In the genomic region with DNA sequence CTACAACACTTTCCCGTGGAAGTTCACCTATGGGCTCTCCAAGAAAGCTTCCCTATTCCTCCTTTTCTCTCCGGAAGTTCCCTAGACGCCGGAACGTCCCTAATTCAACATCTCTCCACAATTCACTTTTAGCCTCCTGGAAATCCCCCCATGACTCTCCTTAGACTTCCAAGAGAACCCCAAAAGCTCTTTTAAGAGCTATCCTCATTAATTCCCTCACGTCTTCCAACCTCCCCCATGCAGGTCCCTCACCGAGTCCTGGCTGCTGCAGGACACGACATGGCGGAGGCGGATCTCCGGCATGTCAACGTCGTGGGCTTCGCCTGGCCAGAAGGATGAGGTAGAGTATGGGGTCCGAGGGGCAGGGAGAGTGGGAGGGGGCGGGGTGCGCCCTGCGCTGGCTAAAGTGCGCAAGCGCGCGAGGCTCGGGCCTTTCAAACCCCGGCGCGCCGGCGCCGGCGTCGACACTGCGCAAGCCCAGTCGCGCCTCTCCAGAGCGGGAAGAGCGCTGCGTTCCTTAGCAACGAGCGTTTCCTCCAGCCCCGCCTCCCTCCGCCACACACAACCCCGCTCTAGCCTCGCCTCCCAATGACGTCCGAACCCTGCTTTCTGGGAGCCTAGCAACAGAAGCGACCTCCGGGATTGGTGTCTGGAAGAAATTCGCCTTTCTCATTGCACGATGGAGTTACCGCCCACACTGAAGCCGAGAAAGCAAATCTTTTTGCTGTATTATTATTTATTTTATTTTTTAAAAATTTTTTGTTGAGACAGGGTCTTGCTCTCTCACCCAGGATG, we compare ENCODE assay signal across 8 cellular contexts. TPM values are rescaled to one million over a fixed set of nuclear protein-coding genes. Genes with fewer than 3 reads are reported as not detected.
DNase-seq lines count a peak whose midpoint lies in the region; ATAC-seq and TF ChIP-seq lines count a peak whose summit lies in the region.

A gene (plus strand): TSS at position 646 of the 795 bp plus-strand sequence. CDS start 1,391 bp downstream, outside the sequence.
A gene with protein sequence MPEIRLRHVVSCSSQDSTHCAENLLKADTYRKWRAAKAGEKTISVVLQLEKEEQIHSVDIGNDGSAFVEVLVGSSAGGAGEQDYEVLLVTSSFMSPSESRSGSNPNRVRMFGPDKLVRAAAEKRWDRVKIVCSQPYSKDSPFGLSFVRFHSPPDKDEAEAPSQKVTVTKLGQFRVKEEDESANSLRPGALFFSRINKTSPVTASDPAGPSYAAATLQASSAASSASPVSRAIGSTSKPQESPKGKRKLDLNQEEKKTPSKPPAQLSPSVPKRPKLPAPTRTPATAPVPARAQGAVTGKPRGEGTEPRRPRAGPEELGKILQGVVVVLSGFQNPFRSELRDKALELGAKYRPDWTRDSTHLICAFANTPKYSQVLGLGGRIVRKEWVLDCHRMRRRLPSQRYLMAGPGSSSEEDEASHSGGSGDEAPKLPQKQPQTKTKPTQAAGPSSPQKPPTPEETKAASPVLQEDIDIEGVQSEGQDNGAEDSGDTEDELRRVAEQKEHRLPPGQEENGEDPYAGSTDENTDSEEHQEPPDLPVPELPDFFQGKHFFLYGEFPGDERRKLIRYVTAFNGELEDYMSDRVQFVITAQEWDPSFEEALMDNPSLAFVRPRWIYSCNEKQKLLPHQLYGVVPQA (minus strand): TSS at position 372 of the 795 bp plus-strand sequence. CDS start 69 bp downstream, at position 303.

- peaks cover 34% of the 10 kb centered on the region for H3K4me1 Mint-ChIP-seq in T-helper 1 cell treated with Interleukin-12 subunit alpha and Interleukin-12 subunit beta and Interleukin-4 antibody, amounts not matched to agents 30 μg/mL and 1 μg/mL, for 36 hours (ENCODE audit: low read depth)

- H3K27ac Mint-ChIP-seq in T-helper 1 cell treated with Interleukin-12 subunit alpha and Interleukin-12 subunit beta and Interleukin-4 antibody, amounts not matched to agents 30 μg/mL and 1 μg/mL, for 36 hours = peak within 1 kb of the TSS; percentile 95

- peak within 1 kb of the TSS; percentile 95 for H3K4me3 Mint-ChIP-seq in T-helper 1 cell treated with Interleukin-12 subunit alpha and Interleukin-12 subunit beta and Interleukin-4 antibody, amounts not matched to agents 30 μg/mL and 1 μg/mL, for 36 hours

- peaks cover 6% of the 10 kb centered on the region for H3K27me3 Mint-ChIP-seq in T-helper 1 cell treated with Interleukin-12 subunit alpha and Interleukin-12 subunit beta and Interleukin-4 antibody, amounts not matched to agents 30 μg/mL and 1 μg/mL, for 36 hours (ENCODE audit: low read depth)

- no peak for TF ChIP-seq CTCF in GM13976 (IDR thresholded peaks at IDR 0.05; ENCODE audit: borderline replicate concordance, control extremely low read depth, extremely low read depth, insufficient read depth, missing control alignments)
- no peak for TF ChIP-seq CTCF in prostate gland (IDR thresholded peaks at IDR 0.05)

- no peaks in the 10 kb centered on the region for H3K27me3 ChIP-seq in prostate gland (replicated peaks; ENCODE audit: insufficient read depth)

- peak within 1 kb of the TSS; percentile 75 to 77 for H3K27ac ChIP-seq in prostate gland
- peak within 1 kb of the TSS; percentile 41 for H3K27ac ChIP-seq in urinary bladder (ENCODE audit: low read depth)

- H3K4me1 ChIP-seq in prostate gland (replicated peaks) = no peaks in the 10 kb centered on the region
- no peaks in the 10 kb centered on the region for H3K4me1 ChIP-seq in urinary bladder (ENCODE audit: insufficient read depth)

- H3K9me3 ChIP-seq in prostate gland = no peaks in the 10 kb centered on the region

- WGBS in prostate gland = under 1% methylated on average over 50 of the region's 51 CpGs
- under 1% methylated on average over 51 of the region's 51 CpGs for WGBS in urinary bladder

- peak; percentile 99 for DNase-seq in GM13976 (ENCODE audit: low spot score)
- peak; percentile 99 for DNase-seq in NCI-H146 treated with DMSO at 0.1 percent for 48 hours (lab: John Stamatoyannopoulos, UW; ENCODE audit: unreplicated experiment)
- DNase-seq in amygdala (lab: John Stamatoyannopoulos, UW) = peak; percentile 54 to 99 (median 94)
- peak; percentile 98 for DNase-seq in left ventricle myocardium superior
- DNase-seq in prostate gland (ENCODE audit: low spot score) = peak; percentile 97

- ATAC-seq in HG02870 (IDR thresholded peaks at IDR 0.05; ENCODE audit: unreplicated experiment) (peak; percentile 98), left ventricle myocardium superior (peak; percentile 99)

- H3K9me3 Mint-ChIP-seq in T-helper 1 cell treated with Interleukin-12 subunit alpha and Interleukin-12 subunit beta and Interleukin-4 antibody, amounts not matched to agents 30 μg/mL and 1 μg/mL, for 36 hours = no peaks in the 10 kb centered on the region

- H3K36me3 ChIP-seq in prostate gland (no peaks in the 10 kb centered on the region), urinary bladder (ENCODE audit: insufficient read depth) (no peaks in the 10 kb centered on the region)

- peaks cover 2% of the 10 kb centered on the region for H3K36me3 Mint-ChIP-seq in T-helper 1 cell treated with Interleukin-12 subunit alpha and Interleukin-12 subunit beta and Interleukin-4 antibody, amounts not matched to agents 30 μg/mL and 1 μg/mL, for 36 hours (ENCODE audit: low read depth)

- intact Hi-C loops in left ventricle myocardium superior (cut with micrococcal nuclease) (no loop called here), prostate gland (cut with DNase I) (loop anchor here (1.0 to 5.0 kb wide), 2 partner anchors 21 to 38 kb away; a partner anchor contains a TSS)

- peak; percentile 63 for TF ChIP-seq POLR2A in prostate gland (IDR thresholded peaks at IDR 0.05)

- in situ Hi-C loops in GM13976 (cut with MboI; ENCODE audit: low sequenced_read_pairs, unreplicated experiment) = no loop called here

- peak within 1 kb of the TSS; percentile 65 to 71 for H3K4me3 ChIP-seq in prostate gland
- peak within 1 kb of the TSS; percentile 64 for H3K4me3 ChIP-seq in urinary bladder (ENCODE audit: low read depth, low read length)

RNA-seq across cellular contexts. Expression of the first gene that starts in this region (rescaled TPM):
- total RNA-seq in left ventricle myocardium superior (1.4 TPM), prostate gland (1 to 10 TPM; 4.8 to 7.8 TPM), urinary bladder (11.4 TPM)
- 14.6 TPM for polyA plus RNA-seq in urinary bladder

RNA-seq across cellular contexts. Expression of the second gene that starts in this region (rescaled TPM):
- total RNA-seq in left ventricle myocardium superior (15.7 TPM), prostate gland (10 to 100 TPM; 25.8 to 52.5 TPM), urinary bladder (8.7 TPM)
- polyA plus RNA-seq in urinary bladder = 25.4 TPM

Comparison
In these comparisons a context has a peak if more than half of its experiments do, and no peak if none do; other contexts are left out.
1. Peak in every context shown above with its lines: DNase-seq, ATAC-seq, H3K4me3 ChIP-seq and H3K27ac ChIP-seq.